Comparison of ENCODE assay signal across 8 cellular contexts in the genomic region with DNA sequence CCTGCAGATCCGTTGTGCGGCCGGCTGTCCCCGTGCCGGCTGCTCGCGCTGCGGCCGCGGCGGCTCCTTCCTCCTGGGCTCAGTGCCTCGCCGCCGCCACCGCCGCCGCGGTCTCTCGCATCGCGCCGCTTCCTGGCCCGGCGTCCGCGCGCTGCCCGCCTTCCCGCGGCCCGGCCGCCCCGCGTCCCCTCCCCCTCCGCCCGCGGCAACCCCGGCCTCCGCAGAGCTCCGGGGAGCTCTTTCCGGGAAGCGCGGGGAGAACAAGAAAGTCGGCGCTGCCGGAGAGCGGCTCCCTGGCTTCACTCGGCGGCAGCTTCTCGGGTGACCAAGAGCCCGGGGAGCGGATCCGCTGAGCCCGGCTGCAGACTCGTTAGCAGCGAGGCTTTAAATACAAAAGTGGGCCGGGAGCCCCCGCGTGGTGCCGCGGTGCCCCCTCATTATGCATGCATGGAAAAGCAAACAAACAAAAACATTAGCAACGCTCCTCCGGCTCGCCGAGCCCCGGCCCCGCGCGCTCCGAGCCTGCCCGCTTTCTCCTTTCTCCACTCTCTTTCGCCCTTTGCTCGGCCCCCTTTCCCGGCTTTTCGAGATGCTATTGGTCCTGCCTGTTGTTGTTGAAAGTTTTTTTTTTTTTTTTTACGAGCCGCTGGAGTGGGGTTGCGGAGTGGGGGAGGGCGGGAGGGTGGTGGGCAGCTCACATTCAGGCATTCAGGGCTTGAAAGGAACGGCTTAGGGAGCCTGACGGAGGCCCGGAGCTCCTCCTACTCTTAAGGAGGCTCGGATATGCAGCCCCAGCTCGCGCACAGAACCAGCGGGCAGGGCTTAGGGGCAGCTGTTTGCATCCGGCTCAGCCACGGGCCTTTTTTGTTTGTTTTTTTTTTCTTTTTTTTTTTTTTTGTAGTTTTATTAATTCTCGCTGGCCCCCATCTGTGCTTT. TPM values are rescaled to one million over a fixed set of nuclear protein-coding genes. Genes with fewer than 3 reads are reported as not detected.
DNase-seq lines count a peak whose midpoint lies in the region; ATAC-seq, FAIRE-seq and TF ChIP-seq lines count a peak whose summit lies in the region.

A gene with protein sequence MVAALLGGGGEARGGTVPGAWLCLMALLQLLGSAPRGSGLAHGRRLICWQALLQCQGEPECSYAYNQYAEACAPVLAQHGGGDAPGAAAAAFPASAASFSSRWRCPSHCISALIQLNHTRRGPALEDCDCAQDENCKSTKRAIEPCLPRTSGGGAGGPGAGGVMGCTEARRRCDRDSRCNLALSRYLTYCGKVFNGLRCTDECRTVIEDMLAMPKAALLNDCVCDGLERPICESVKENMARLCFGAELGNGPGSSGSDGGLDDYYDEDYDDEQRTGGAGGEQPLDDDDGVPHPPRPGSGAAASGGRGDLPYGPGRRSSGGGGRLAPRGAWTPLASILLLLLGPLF (minus strand): TSS at position 361 of the 936 bp plus-strand sequence. CDS start 727 bp downstream, outside the sequence.

- H3K4me1 ChIP-seq in SJSA1 (replicated peaks) (peaks cover 32% of the 10 kb centered on the region), gastroesophageal sphincter (peaks cover 0 to 55% (median 2%) of the 10 kb centered on the region in 3 donors), neuronal stem cell (ENCODE audit: control insufficient read depth in 2 of 2, insufficient read depth in 1 of 2, low read depth in 1 of 2, low read length in 2 of 2) (peaks cover 6 to 10% of the 10 kb centered on the region in 2 donors)

- peaks cover under 1 to 24% (median 13%) of the 10 kb centered on the region in 7 donors for H3K9me3 Mint-ChIP-seq in CD14-positive monocyte

- H2AFZ ChIP-seq in neuronal stem cell (ENCODE audit: low read length) = peak within 1 kb of the TSS; percentile 90

- H3K9me3 ChIP-seq in SJSA1 (replicated peaks) = peaks cover 3% of the 10 kb centered on the region; the same call in 1 of the 2 replicates
- no peaks in the 10 kb centered on the region for H3K9me3 ChIP-seq in gastroesophageal sphincter
- peaks cover 0 to 4% of the 10 kb centered on the region in 2 donors for H3K9me3 ChIP-seq in neuronal stem cell (replicated peaks in 1 of 2; ENCODE audit: control insufficient read depth in 2 of 2, insufficient read depth in 1 of 2, low read depth in 1 of 2, low read length in 2 of 2)

- peak within 1 kb of the TSS; percentile 31 for H2BK15ac ChIP-seq in neuronal stem cell (ENCODE audit: low read length)

- H3K27ac ChIP-seq in SJSA1 (no peak within 1 kb of the TSS), gastroesophageal sphincter (peak within 1 kb of the TSS; percentile 71 to 94 (median 91)), neuronal stem cell (replicated peaks; ENCODE audit: low read length) (peak within 1 kb of the TSS; percentile 98)

- H3K27me3 ChIP-seq in SJSA1 (replicated peaks) (peaks cover 25% of the 10 kb centered on the region), gastroesophageal sphincter (no peaks in the 10 kb centered on the region), neuronal stem cell (ENCODE audit: control insufficient read depth in 3 of 3, insufficient read depth in 3 of 3, low read depth in 1 of 3, low read length in 3 of 3) (peaks cover 0 to 24% (median 0%) of the 10 kb centered on the region in 3 experiments)

- TF ChIP-seq CTCF in CD14-positive monocyte (IDR thresholded peaks at IDR 0.05) (no peak), gastroesophageal sphincter (IDR thresholded peaks at IDR 0.05) (no peak)

- intact Hi-C loops in CD14-positive monocyte (cut with micrococcal nuclease) = no loop called here

- peak within 1 kb of the TSS; percentile 13 for H4K91ac ChIP-seq in neuronal stem cell (ENCODE audit: low read depth, low read length, poor library complexity)

- H3K4me3 ChIP-seq in SJSA1 (peak within 1 kb of the TSS; percentile 67), gastroesophageal sphincter (peak within 1 kb of the TSS; percentile 69 to 71), neuronal stem cell (ENCODE audit: low read length in 2 of 2) (peak within 1 kb of the TSS; percentile 65 to 100)

- peak within 1 kb of the TSS; percentile 99 for H3K18ac ChIP-seq in neuronal stem cell (ENCODE audit: low read length)

- peak within 1 kb of the TSS in 2 of 7 donors; percentile 46 to 50 for H3K27ac Mint-ChIP-seq in CD14-positive monocyte

- no peak within 1 kb of the TSS for H4K8ac ChIP-seq in neuronal stem cell (ENCODE audit: low read depth, low read length)

- no peak for FAIRE-seq in HTR-8/SVneo (lab: Jason Lieb, UNC)

- H3K14ac ChIP-seq in neuronal stem cell (ENCODE audit: low read length) = peak within 1 kb of the TSS; percentile 96

- H3K79me1 ChIP-seq in neuronal stem cell (ENCODE audit: low read depth, low read length) = no peaks in the 10 kb centered on the region

- 0 to 1% methylated on average over 19 to 23 of the region's 89 CpGs for WGBS in gastroesophageal sphincter (ENCODE audit: low coverage in 1 of 2), 2 donors
- WGBS in neuronal stem cell (ENCODE audit: extremely low coverage in 2 of 2, insufficient read length in 2 of 2, insufficient replicate concordance in 1 of 2), 2 donors = no CpG with 5 or more reads among the region's 89 CpGs

- H2AK5ac ChIP-seq in neuronal stem cell (ENCODE audit: low read depth, low read length) = peak within 1 kb of the TSS; percentile 82

- H2BK5ac ChIP-seq in neuronal stem cell (ENCODE audit: low read length) = peak within 1 kb of the TSS; percentile 100

- H3K4me2 ChIP-seq in neuronal stem cell (ENCODE audit: insufficient read depth, low read length, poor library complexity, severe bottlenecking) = peak within 1 kb of the TSS; percentile 85

- peaks cover 42 to 51% (median 42%) of the 10 kb centered on the region in 3 donors for H3K27me3 Mint-ChIP-seq in CD14-positive monocyte (ENCODE audit: low read depth in 3 of 3)

- H3K4ac ChIP-seq in neuronal stem cell (ENCODE audit: low read length) = peak within 1 kb of the TSS; percentile 90

- H3K36me3 ChIP-seq in SJSA1 = no peaks in the 10 kb centered on the region
- peaks cover 0 to 6% of the 10 kb centered on the region in 2 donors for H3K36me3 ChIP-seq in gastroesophageal sphincter
- H3K36me3 ChIP-seq in neuronal stem cell (replicated peaks in 1 of 2; ENCODE audit: control insufficient read depth in 2 of 2, insufficient read depth in 2 of 2, low read length in 2 of 2) = peaks cover 0 to 1% of the 10 kb centered on the region in 2 donors

- ATAC-seq in GM19463 (IDR thresholded peaks at IDR 0.05; ENCODE audit: unreplicated experiment) = peak; percentile 56
- ATAC-seq in gastroesophageal sphincter = peak; percentile 86

- H3K9ac ChIP-seq in neuronal stem cell (ENCODE audit: low read depth, low read length, poor library complexity) = peak within 1 kb of the TSS; percentile 100

- peak within 1 kb of the TSS; percentile 58 for H3K23ac ChIP-seq in neuronal stem cell (ENCODE audit: low read depth, low read length, poor library complexity)

- TF ChIP-seq POLR2A in gastroesophageal sphincter (IDR thresholded peaks at IDR 0.05) = peak; percentile 45 to 70

- peaks cover 0 to 11% of the 10 kb centered on the region in 2 donors for H3K36me3 Mint-ChIP-seq in CD14-positive monocyte

- peak within 1 kb of the TSS; percentile 84 to 93 for H3K4me3 Mint-ChIP-seq in CD14-positive monocyte

- H3K4me1 Mint-ChIP-seq in CD14-positive monocyte = peaks cover 22% of the 10 kb centered on the region

- DNase-seq in CD14-positive monocyte (ENCODE audit: low spot score) (peak; percentile 54), HTR-8/SVneo (ENCODE audit: insufficient read length, low spot score) (peak; percentile 73), SJSA1 (ENCODE audit: low read depth in 1 of 2, low spot score in 2 of 2) (peak; percentile 73 to 85), neuronal stem cell (ENCODE audit: low spot score) (peak; percentile 96), stromal cell of bone marrow (ENCODE audit: low read depth) (peak; percentile 95)
- DNase-seq in activated naive CD4-positive, alpha-beta T cell treated with anti-CD3 and anti-CD28 coated beads, Interleukin-2, amount 50 U/mL, for 16 hours = peak; percentile 65

- H2BK12ac ChIP-seq in neuronal stem cell (ENCODE audit: low read length) = peak within 1 kb of the TSS; percentile 53

- TF ChIP-seq EP300 in gastroesophageal sphincter (IDR thresholded peaks at IDR 0.05) = no peak

- H2BK120ac ChIP-seq in neuronal stem cell (ENCODE audit: low read depth, low read length) = peak within 1 kb of the TSS; percentile 13

RNA-seq across cellular contexts. Expression of the gene that starts here (rescaled TPM):
- polyA plus RNA-seq in CD14-positive monocyte = under 1 TPM; 0.18 to 0.20 TPM
- 2.3 and 3.7 TPM in 2 replicates for total RNA-seq in SJSA1 (2014; rRNA removed; shearing (Covaris generic))
- 100 to 1,000 TPM in 2 of 4 donors, 10 to 100 TPM in 2; 65.7 to 167 (median 90.5) TPM for total RNA-seq in gastroesophageal sphincter
- 54.5 TPM for polyA plus RNA-seq in neuronal stem cell (2013, experiment 1 of 2)
- 55.0 TPM for polyA plus RNA-seq in neuronal stem cell (2013, experiment 2 of 2)

Comparison
In these comparisons a context has a peak if more than half of its experiments do, and no peak if none do; other contexts are left out.
1. RNA of the gene that starts here (total RNA-seq): 65.7 to 167 TPM in gastroesophageal sphincter; 2.3 to 3.7 TPM in SJSA1; every median in the first group is over 10 times any median in the second.
2. Peak in DNase-seq in CD14-positive monocyte; RNA of the gene not detected or under 1 TPM.
3. Peak in every context shown above with its lines, with median percentiles within 50 percentile points of each other: DNase-seq and H3K4me3 ChIP-seq.